Comparison of ENCODE assay signal across 9 cellular contexts in the genomic region with DNA sequence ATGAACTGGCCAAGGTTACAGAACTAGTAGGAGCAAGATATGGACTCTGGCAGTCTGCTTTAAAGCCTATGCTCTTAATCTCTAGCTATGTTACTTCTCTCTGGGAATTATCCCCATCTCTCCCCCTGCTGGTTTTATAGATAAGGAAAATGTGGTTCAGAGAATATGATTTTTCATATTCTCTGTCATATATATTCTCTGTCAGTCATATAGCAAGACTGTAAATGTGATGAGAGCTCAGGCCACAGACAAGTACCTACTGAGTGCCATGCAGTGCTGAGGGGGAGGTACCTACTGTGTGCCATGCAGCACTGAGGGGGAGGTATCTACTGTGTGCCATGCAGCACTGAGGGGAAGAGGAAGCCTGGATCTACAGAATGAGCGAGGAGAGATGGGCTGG.
DNase-seq lines count a peak whose midpoint lies in the region; ATAC-seq and TF ChIP-seq lines count a peak whose summit lies in the region.
"Had no signal": no experiment of that assay in that cellular context is flagged by ENCODE, and none has a peak within 500 bp of the region (broad histone marks: within the 10 kb centered on the region; RNA-seq: fewer than 3 reads in every experiment).

No MANE protein-coding gene starts in this region.

- H3K27ac ChIP-seq in sigmoid colon: no peak overlapping the region

- TF ChIP-seq CTCF in fibroblast of the aortic adventitia (IDR thresholded peaks at IDR 0.05; ENCODE audit: insufficient read depth, low read length) (peak; percentile 44), sigmoid colon (IDR thresholded peaks at IDR 0.05) (peak; percentile 0 to 40 (median 33)), endothelial cell (IDR thresholded peaks at IDR 0.05; ENCODE audit: unreplicated experiment) (no peak)

- intact Hi-C loops in sigmoid colon (cut with DNase I): loop anchor here (5.0 kb wide), 1 partner anchor 289 kb away; no protein-coding TSS in a partner anchor

- H3K4me1 Mint-ChIP-seq in endothelial cell (ENCODE audit: unreplicated experiment): peaks cover 46% of the 10 kb centered on the region

- H3K4me3 Mint-ChIP-seq in endothelial cell (ENCODE audit: unreplicated experiment): no peak overlapping the region

- H3K27ac Mint-ChIP-seq in endothelial cell (ENCODE audit: unreplicated experiment): no peak overlapping the region

- H3K36me3 ChIP-seq in sigmoid colon: no peaks in the 10 kb centered on the region

- WGBS in sigmoid colon, 2 donors: 89 to 90% methylated on average over 1 of the region's 1 CpG

- H3K4me3 ChIP-seq in fibroblast of the aortic adventitia (ENCODE audit: low read depth, low read length) (no peak overlapping the region), sigmoid colon (no peak overlapping the region)

- peak; percentile 7 for DNase-seq in NCI-H1092 treated with DMSO at 0.1 percent for 48 hours (lab: John Stamatoyannopoulos, UW)
- DNase-seq in NCI-H1092 (lab: John Stamatoyannopoulos, UW): no peak
- DNase-seq in SK-MEL-5 (ENCODE audit: low read depth, low spot score): peak; percentile 14
- DNase-seq in fibroblast of the aortic adventitia (ENCODE audit: low read depth): peak; percentile 60
- DNase-seq in sigmoid colon: no peak
- DNase-seq in endothelial cell (ENCODE audit: low spot score): no peak
- DNase-seq: amygdala had no signal

- ATAC-seq in HG02852 (IDR thresholded peaks at IDR 0.05; ENCODE audit: unreplicated experiment) (no peak), HG03039 (IDR thresholded peaks at IDR 0.05; ENCODE audit: unreplicated experiment) (no peak)

- H3K27me3 ChIP-seq in sigmoid colon: no peaks in the 10 kb centered on the region

- no peak for TF ChIP-seq EP300 in sigmoid colon (IDR thresholded peaks at IDR 0.05)

- no peaks in the 10 kb centered on the region for H3K36me3 Mint-ChIP-seq in endothelial cell (ENCODE audit: low read depth, unreplicated experiment)

- peaks cover 0 to 5% (median 0%) of the 10 kb centered on the region in 4 donors for H3K4me1 ChIP-seq in sigmoid colon

- peaks cover 2% of the 10 kb centered on the region for H3K27me3 Mint-ChIP-seq in endothelial cell (ENCODE audit: unreplicated experiment)

- in situ Hi-C loops in SK-MEL-5 (cut with HindIII; ENCODE audit: low pct_unique_long_range_greater_than_20kb, low sequenced_read_pairs): no loop called here

- H3K9me3 ChIP-seq in sigmoid colon: no peaks in the 10 kb centered on the region

- TF ChIP-seq POLR2A in sigmoid colon (IDR thresholded peaks at IDR 0.05): no peak

- no peaks in the 10 kb centered on the region for H3K9me3 Mint-ChIP-seq in endothelial cell (ENCODE audit: unreplicated experiment)

Comparison
In these comparisons a context has a peak if more than half of its experiments do, and no peak if none do; other contexts are left out.
1. DNase-seq: peak in NCI-H1092 treated with DMSO at 0.1 percent for 48 hours (single experiment), SK-MEL-5 (single experiment) and fibroblast of the aortic adventitia (single experiment); none in NCI-H1092 (single experiment), sigmoid colon (single experiment) and endothelial cell (single experiment).